8 cellular contexts compared by ENCODE assay signal in genomic region chr7:140640727-140641531, GRCh38. TPM values are rescaled to one million over a fixed set of nuclear protein-coding genes. Genes with fewer than 3 reads are reported as not detected.
DNase-seq lines count a peak whose midpoint lies in the region; ATAC-seq and TF ChIP-seq lines count a peak whose summit lies in the region.

Gene DENND2A (minus strand): TSS chr7:140640813. CDS start chr7:140602397, 38,416 bp downstream.

- H3K4me1 ChIP-seq in HAP-1 (peaks cover 30% of the 10 kb centered on the region), SK-N-SH (ENCODE audit: control insufficient read depth in 1 of 2, insufficient read depth in 2 of 2, low read depth in 1 of 2, low read length in 1 of 2) (peaks cover 0 to 16% of the 10 kb centered on the region in 2 experiments; a peak in 1 of 4 replicates), lung (ENCODE audit: control insufficient read depth in 2 of 2, insufficient read depth in 2 of 2, low read length in 2 of 2) (peaks cover 4 to 9% of the 10 kb centered on the region in 2 donors)

- peaks cover 40% of the 10 kb centered on the region for H3K4me1 Mint-ChIP-seq in endothelial cell (ENCODE audit: unreplicated experiment)

- no peaks in the 10 kb centered on the region for H3F3A ChIP-seq in SK-N-SH (replicated peaks; ENCODE audit: insufficient read depth)

- POLR2A ChIA-PET in SK-N-SH (lab: Yijun Ruan, JAX): interaction anchor here (0.6 to 2.0 kb wide), 6 partner anchors 15 to 163 kb away, joined by 3 to 7 read pairs (median 4); partner anchors contain the start of gene MKRN1

- H3K79me2 ChIP-seq in SK-N-SH (ENCODE audit: insufficient read depth): no peaks in the 10 kb centered on the region; the same call in 1 of the 2 replicates

- peak; percentile 84 for DNase-seq in AG08396 (ENCODE audit: low spot score)
- DNase-seq in HAP-1 (ENCODE audit: low spot score in 2 of 2): peak; percentile 74 to 91
- peak; percentile 99 for DNase-seq in SK-N-SH
- DNase-seq in endothelial cell (ENCODE audit: low spot score): peak; percentile 83
- DNase-seq in lung (ENCODE audit: low spot score): no peak
- no peak for DNase-seq in OCI-M2 (lab: John Stamatoyannopoulos, UW; ENCODE audit: unreplicated experiment)

- no peak for ATAC-seq in lung (ENCODE audit: insufficient read depth, low FRiP score)
- ATAC-seq in HG02571 (IDR thresholded peaks at IDR 0.05; ENCODE audit: unreplicated experiment): no peak

- 47% methylated on average over 38 of the region's 79 CpGs for WGBS in SK-N-SH (ENCODE audit: low lambda C conversion rate)
- WGBS in lung, 2 donors: 6 to 7% methylated on average over 51 to 79 of the region's 79 CpGs

- TF ChIP-seq CTCF in SK-N-SH (IDR thresholded peaks at IDR 0.05): no peak
- TF ChIP-seq CTCF in endothelial cell (IDR thresholded peaks at IDR 0.05; ENCODE audit: unreplicated experiment): no peak
- no peak for TF ChIP-seq CTCF in lung (IDR thresholded peaks at IDR 0.05; ENCODE audit: control extremely low read depth, extremely low read depth)
- TF ChIP-seq CTCF in subcutaneous adipose tissue (IDR thresholded peaks at IDR 0.05; ENCODE audit: low read depth): no peak

- H3K4me3 Mint-ChIP-seq in endothelial cell (ENCODE audit: unreplicated experiment): peak within 1 kb of the TSS; percentile 100

- H3K4me2 ChIP-seq in SK-N-SH: peak within 1 kb of the TSS; percentile 95

- in situ Hi-C loops in HAP-1 (cut with MboI; ENCODE audit: low sequenced_read_pairs): no loop called here

- H3K9me2 ChIP-seq in SK-N-SH: no peaks in the 10 kb centered on the region

- H3K36me3 ChIP-seq in HAP-1 (replicated peaks): no peaks in the 10 kb centered on the region
- H3K36me3 ChIP-seq in SK-N-SH (replicated peaks in 1 of 2; ENCODE audit: control insufficient read depth in 1 of 2, insufficient read depth in 2 of 2, low read length in 1 of 2): no peaks in the 10 kb centered on the region
- no peaks in the 10 kb centered on the region for H3K36me3 ChIP-seq in lung (ENCODE audit: control insufficient read depth in 2 of 2, insufficient read depth in 2 of 2, low read length in 2 of 2)

- peak within 1 kb of the TSS; percentile 86; the same call in 1 of the 2 replicates for H2AFZ ChIP-seq in SK-N-SH (ENCODE audit: low read depth)

- H3K27me3 Mint-ChIP-seq in endothelial cell (ENCODE audit: unreplicated experiment): peaks cover 22% of the 10 kb centered on the region

- H3K9me3 Mint-ChIP-seq in endothelial cell (ENCODE audit: unreplicated experiment): no peaks in the 10 kb centered on the region

- no peaks in the 10 kb centered on the region for H3K27me3 ChIP-seq in HAP-1 (ENCODE audit: low read depth)
- no peaks in the 10 kb centered on the region for H3K27me3 ChIP-seq in SK-N-SH (ENCODE audit: insufficient read depth)
- no peaks in the 10 kb centered on the region for H3K27me3 ChIP-seq in lung (ENCODE audit: control insufficient read depth, insufficient read depth)

- H3K4me3 ChIP-seq in HAP-1: peak within 1 kb of the TSS; percentile 70
- H3K4me3 ChIP-seq in SK-N-SH (ENCODE audit: low read depth in 2 of 2, low read length in 1 of 2): peak within 1 kb of the TSS; percentile 58 to 71
- peak within 1 kb of the TSS; percentile 47 for H3K4me3 ChIP-seq in lung

- TF ChIP-seq RAD21 in SK-N-SH (IDR thresholded peaks at IDR 0.05; ENCODE audit: low read length): no peak

- peak within 1 kb of the TSS; percentile 58 for H3K9ac ChIP-seq in SK-N-SH

- H4K20me1 ChIP-seq in SK-N-SH (ENCODE audit: insufficient read depth): no peaks in the 10 kb centered on the region

- peak within 1 kb of the TSS in 1 of 2 experiments; percentile 63; a peak in 2 of 4 replicates for H3K27ac ChIP-seq in SK-N-SH (ENCODE audit: low read depth in 2 of 2, low read length in 1 of 2)
- peak within 1 kb of the TSS; percentile 79 to 89 for H3K27ac ChIP-seq in lung (ENCODE audit: low read depth in 1 of 2, low read length in 1 of 2)

- H3K9me3 ChIP-seq in HAP-1: no peaks in the 10 kb centered on the region
- H3K9me3 ChIP-seq in SK-N-SH: no peaks in the 10 kb centered on the region
- no peaks in the 10 kb centered on the region for H3K9me3 ChIP-seq in lung (ENCODE audit: control insufficient read depth in 2 of 2, insufficient read depth in 1 of 2, low read length in 1 of 2)

- TF ChIP-seq EP300 in SK-N-SH (IDR thresholded peaks at IDR 0.05; ENCODE audit: borderline replicate concordance in 1 of 2, low read depth in 1 of 2, low read length in 1 of 2): peak in 1 of 2 experiments; percentile 39; a peak in 1 of 4 replicates

- H3K36me3 Mint-ChIP-seq in endothelial cell (ENCODE audit: low read depth, unreplicated experiment): peaks cover 9% of the 10 kb centered on the region

- CTCF ChIA-PET in SK-N-SH (lab: Yijun Ruan, JAX): interaction anchor here (0.6 to 20.3 kb wide), 8 partner anchors 8 to 166 kb away, joined by 3 to 433 read pairs (median 4); partner anchors contain the start of gene ADCK2

- peak within 1 kb of the TSS; percentile 92 for H3K27ac Mint-ChIP-seq in endothelial cell (ENCODE audit: unreplicated experiment)

TF ChIP-seq in SK-N-SH, 30 proteins besides CTCF, POLR2A, EP300 and RAD21 (continues in another document):
- TF ChIP-seq FOSL2 (IDR thresholded peaks at IDR 0.05; ENCODE audit: borderline replicate concordance, low read depth) (no peak), USF2 (IDR thresholded peaks at IDR 0.05; ENCODE audit: borderline replicate concordance, low read depth, low read length) (no peak), GABPA (IDR thresholded peaks at IDR 0.05; ENCODE audit: low read depth) (no peak), GATA2 (CRISPR knock-in tag; IDR thresholded peaks at IDR 0.05) (no peak), RXRA (IDR thresholded peaks at IDR 0.05; ENCODE audit: borderline replicate concordance, low read depth) (no peak), NFIC (IDR thresholded peaks at IDR 0.05; ENCODE audit: borderline replicate concordance) (no peak), YY1 (IDR thresholded peaks at IDR 0.05; ENCODE audit: low read depth) (no peak), IRF3 (IDR thresholded peaks at IDR 0.05; ENCODE audit: low read depth, low read length) (no peak), EZH2phosphoT487 (IDR thresholded peaks at IDR 0.05; ENCODE audit: borderline replicate concordance, low read depth) (no peak), NRF1 (IDR thresholded peaks at IDR 0.05; ENCODE audit: low read depth, low read length) (no peak), ELF1 (IDR thresholded peaks at IDR 0.05) (0 out of 2 replicates have a peak, but pooled peaks have one; percentile 13), CHD2 (IDR thresholded peaks at IDR 0.05; ENCODE audit: low read length, partially characterized antibody) (peak; percentile 24), FOXJ3 (CRISPR knock-in tag; IDR thresholded peaks at IDR 0.05) (no peak), PBX3 (IDR thresholded peaks at IDR 0.05) (no peak), POLR2AphosphoS5 (IDR thresholded peaks at IDR 0.05; ENCODE audit: low read depth, low read length) (no peak)

RNA-seq across cellular contexts. Expression of gene DENND2A, which starts in this region (rescaled TPM):
- polyA plus RNA-seq in SK-N-SH (2012; rRNA removed): 2.1 and 3.5 TPM in 2 replicates
- polyA plus RNA-seq in SK-N-SH (2012; cell fraction: cytosol; rRNA removed): 1.5 and 2.8 TPM in 2 replicates
- 3.5 and 4.4 TPM in 2 replicates for polyA plus RNA-seq in SK-N-SH (2012; cell fraction: nucleus; rRNA removed)
- 41.0 TPM for total RNA-seq in endothelial cell (ENCODE audit: unreplicated experiment)
- total RNA-seq in lung: 10 to 100 TPM; 12.8 to 32.4 TPM
- polyA plus RNA-seq in lung: 1 to 10 TPM; 4.1 to 6.6 TPM
- 10 to 100 TPM in 3 of 4 donors, 1 to 10 TPM in 1; 6.8 to 13.6 (median 10.6) TPM for total RNA-seq in subcutaneous adipose tissue

Comparison
In these comparisons a context has a peak if more than half of its experiments do, and no peak if none do; other contexts are left out.
1. DNase-seq: peak in AG08396 (single experiment), HAP-1 (2 of 2), SK-N-SH (single experiment) and endothelial cell (single experiment); none in lung (single experiment) and OCI-M2 (single experiment).
2. Peak in every context shown above with its lines, with median percentiles within 50 percentile points of each other: H3K4me3 ChIP-seq.